ENCODE assay signal across 9 cellular contexts in the genomic region with DNA sequence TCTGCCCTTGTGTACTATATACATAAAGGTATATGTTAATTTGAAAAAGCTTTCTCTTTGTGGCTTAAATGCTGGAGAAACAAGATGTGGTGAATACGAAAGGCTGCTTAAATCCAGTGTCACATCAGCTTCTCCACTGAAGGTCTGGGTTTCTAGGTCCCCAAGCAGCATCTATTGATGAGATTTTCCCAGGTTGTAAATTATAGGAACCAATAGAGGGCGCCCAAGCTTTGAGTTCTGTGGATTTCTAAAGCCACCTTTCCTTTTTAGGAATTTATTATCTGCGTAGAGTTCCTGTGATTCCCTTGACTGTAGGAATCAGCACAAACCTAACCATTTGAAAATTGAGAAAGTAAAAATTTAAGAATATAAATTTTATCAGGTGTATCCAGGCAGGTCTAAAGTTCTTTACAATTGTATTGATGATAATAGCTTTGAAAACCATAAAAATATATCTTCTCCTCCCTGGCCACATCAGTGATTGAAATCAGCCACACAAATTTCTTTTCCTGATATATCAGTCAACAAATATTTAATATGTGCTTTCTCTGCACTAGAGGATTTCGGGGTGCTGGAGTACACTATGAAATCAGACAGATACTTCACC.
DNase-seq lines count a peak whose midpoint lies in the region; ATAC-seq and TF ChIP-seq lines count a peak whose summit lies in the region.
"Had no signal": no experiment of that assay in that cellular context is flagged by ENCODE, and none has a peak within 500 bp of the region (broad histone marks: within the 10 kb centered on the region; RNA-seq: fewer than 3 reads in every experiment).

No MANE protein-coding gene starts in this region.

- no peak overlapping the region for H2AFZ ChIP-seq in SU-DHL-6 (ENCODE audit: low read depth, low read length, severe bottlenecking)

- CTCF ChIA-PET in CD8-positive, alpha-beta T cell (lab: Charles Lee) = no interaction called here
- CTCF ChIA-PET in activated naive CD4-positive, alpha-beta T cell treated with anti-CD3 and anti-CD28 coated beads, Interleukin-2, amount 10 ng/mL, durations not matched to agents 7 days and 5 days (lab: Charles Lee) = interaction anchor here (0.7 to 1.8 kb wide), 12 partner anchors 9 to 1720 kb away, joined by 3 to 11 read pairs (median 4); no protein-coding TSS in a partner anchor

- H3F3A ChIP-seq in SU-DHL-6 (ENCODE audit: insufficient read depth) = no peaks in the 10 kb centered on the region

- H4K20me1 ChIP-seq in SU-DHL-6 (ENCODE audit: low read depth, low read length) = no peaks in the 10 kb centered on the region

- H3K4me1 Mint-ChIP-seq in CD8-positive, alpha-beta T cell (ENCODE audit: low read depth) = no peaks in the 10 kb centered on the region
- H3K4me1 Mint-ChIP-seq in activated naive CD4-positive, alpha-beta T cell treated with anti-CD3 and anti-CD28 coated beads, Interleukin-2, amount 10 ng/mL, durations not matched to agents 7 days and 5 days = no peaks in the 10 kb centered on the region

- no peak overlapping the region for H3K27ac ChIP-seq in CD8-positive, alpha-beta T cell (ENCODE audit: low read depth, low read length)
- H3K27ac ChIP-seq in SU-DHL-6 (ENCODE audit: low read depth, low read length) = no peak overlapping the region

- TF ChIP-seq CTCF in CD8-positive, alpha-beta T cell (IDR thresholded peaks at IDR 0.05) = peak; percentile 20
- peak; percentile 43 for TF ChIP-seq CTCF in SU-DHL-6 (IDR thresholded peaks at IDR 0.05; ENCODE audit: insufficient read depth, low read length, poor library complexity, severe bottlenecking)

- H3K36me3 ChIP-seq in CD8-positive, alpha-beta T cell (ENCODE audit: insufficient read depth, low read length) = no peaks in the 10 kb centered on the region
- H3K36me3 ChIP-seq in HAP-1 (replicated peaks) = no peaks in the 10 kb centered on the region
- H3K36me3 ChIP-seq in SU-DHL-6 (ENCODE audit: low read length) = no peaks in the 10 kb centered on the region

- H3K79me2 ChIP-seq in SU-DHL-6 (ENCODE audit: insufficient read depth, low read length) = no peaks in the 10 kb centered on the region

- no peak overlapping the region for H3K4me3 ChIP-seq in CD8-positive, alpha-beta T cell (ENCODE audit: low read depth, low read length)
- H3K4me3 ChIP-seq in HAP-1 (no peak overlapping the region), SU-DHL-6 (ENCODE audit: insufficient read depth, low read length, poor library complexity, severe bottlenecking) (no peak overlapping the region)

- no peaks in the 10 kb centered on the region for H3K4me1 ChIP-seq in CD8-positive, alpha-beta T cell (ENCODE audit: insufficient read depth, low read length)
- H3K4me1 ChIP-seq in HAP-1 = no peaks in the 10 kb centered on the region

- no peak overlapping the region for H3K9ac ChIP-seq in SU-DHL-6 (ENCODE audit: low read length)

- POLR2A ChIA-PET in CD8-positive, alpha-beta T cell (lab: Charles Lee) = no interaction called here

- no peak overlapping the region for H3K27ac Mint-ChIP-seq in CD8-positive, alpha-beta T cell
- H3K27ac Mint-ChIP-seq in activated naive CD4-positive, alpha-beta T cell treated with anti-CD3 and anti-CD28 coated beads, Interleukin-2, amount 10 ng/mL, durations not matched to agents 7 days and 5 days = no peak overlapping the region
- H3K27ac Mint-ChIP-seq: memory B cell had no signal

- ATAC-seq in CD8-positive, alpha-beta T cell = no peak
- no peak for ATAC-seq in HG03139 (IDR thresholded peaks at IDR 0.05; ENCODE audit: unreplicated experiment)

- in situ Hi-C loops in HAP-1 (cut with MboI; ENCODE audit: low sequenced_read_pairs) = no loop called here

- no peaks in the 10 kb centered on the region for H3K36me3 Mint-ChIP-seq in CD8-positive, alpha-beta T cell
- no peaks in the 10 kb centered on the region for H3K36me3 Mint-ChIP-seq in activated naive CD4-positive, alpha-beta T cell treated with anti-CD3 and anti-CD28 coated beads, Interleukin-2, amount 10 ng/mL, durations not matched to agents 7 days and 5 days
- H3K36me3 Mint-ChIP-seq: memory B cell had no signal

- H3K27me3 Mint-ChIP-seq in CD8-positive, alpha-beta T cell (ENCODE audit: low read depth) = no peaks in the 10 kb centered on the region
- no peaks in the 10 kb centered on the region for H3K27me3 Mint-ChIP-seq in activated naive CD4-positive, alpha-beta T cell treated with anti-CD3 and anti-CD28 coated beads, Interleukin-2, amount 10 ng/mL, durations not matched to agents 7 days and 5 days
- H3K27me3 Mint-ChIP-seq: memory B cell had no signal

- H3K9me3 ChIP-seq in CD8-positive, alpha-beta T cell (ENCODE audit: low read length) = no peaks in the 10 kb centered on the region
- H3K9me3 ChIP-seq in HAP-1 (no peaks in the 10 kb centered on the region), SU-DHL-6 (ENCODE audit: insufficient read depth, low read length) (no peaks in the 10 kb centered on the region)

- no peaks in the 10 kb centered on the region for H3K9me3 Mint-ChIP-seq in CD8-positive, alpha-beta T cell
- no peaks in the 10 kb centered on the region for H3K9me3 Mint-ChIP-seq in activated naive CD4-positive, alpha-beta T cell treated with anti-CD3 and anti-CD28 coated beads, Interleukin-2, amount 10 ng/mL, durations not matched to agents 7 days and 5 days
- H3K9me3 Mint-ChIP-seq: memory B cell had no signal

- no peaks in the 10 kb centered on the region for H3K27me3 ChIP-seq in CD8-positive, alpha-beta T cell (ENCODE audit: insufficient read depth, low read length)
- H3K27me3 ChIP-seq in HAP-1 (ENCODE audit: low read depth) (no peaks in the 10 kb centered on the region), SU-DHL-6 (ENCODE audit: low read length) (no peaks in the 10 kb centered on the region)

- intact Hi-C loops in CD8-positive, alpha-beta T cell (cut with DNase I, micrococcal nuclease) = loop anchor here in 1 of 2 experiments (10.0 kb wide), 1 partner anchor 561 kb away; no protein-coding TSS in a partner anchor

- no peak for DNase-seq in CD8-positive, alpha-beta T cell
- DNase-seq in HAP-1 (ENCODE audit: low spot score in 2 of 2) (peak; percentile 53 to 59), inferior parietal cortex (ENCODE audit: extremely low spot score) (peak; percentile 76), globus pallidus (ENCODE audit: low spot score) (no peak), dedifferentiated amniotic fluid mesenchymal stem cell (ENCODE audit: extremely low spot score) (no peak)
- no peak for DNase-seq in activated naive CD4-positive, alpha-beta T cell treated with anti-CD3 and anti-CD28 coated beads, Interleukin-2, amount 10 ng/mL, durations not matched to agents 7 days and 5 days

- H3K4me3 Mint-ChIP-seq in CD8-positive, alpha-beta T cell = no peak overlapping the region
- H3K4me3 Mint-ChIP-seq in activated naive CD4-positive, alpha-beta T cell treated with anti-CD3 and anti-CD28 coated beads, Interleukin-2, amount 10 ng/mL, durations not matched to agents 7 days and 5 days = no peak overlapping the region
- H3K4me3 Mint-ChIP-seq: memory B cell had no signal

- H3K9me2 ChIP-seq in SU-DHL-6 (replicated peaks; ENCODE audit: insufficient read depth, low read length) = no peaks in the 10 kb centered on the region

- no peak overlapping the region for H3K4me2 ChIP-seq in SU-DHL-6 (ENCODE audit: low read depth, low read length, poor library complexity, severe bottlenecking)

Comparison
In these comparisons a context has a peak if more than half of its experiments do, and no peak if none do; other contexts are left out.
1. DNase-seq: peak in HAP-1 (2 of 2) and inferior parietal cortex (single experiment); none in CD8-positive, alpha-beta T cell (0 of 7), globus pallidus (single experiment), dedifferentiated amniotic fluid mesenchymal stem cell (single experiment) and activated naive CD4-positive, alpha-beta T cell treated with anti-CD3 and anti-CD28 coated beads, Interleukin-2, amount 10 ng/mL, durations not matched to agents 7 days and 5 days (single experiment).